In genomic region chr12:56127888-56128668, GRCh38 we compare ENCODE assay signal across 1 cellular context.
TF ChIP-seq lines count a peak whose summit lies in the region.

TSS of gene ESYT1 (plus strand) at chr12:56128267. CDS start at chr12:56128320, 53 bp downstream.

TF ChIP-seq in K562, 482 proteins besides CTCF, POLR2A, EP300 and RAD21 (continued from another document):
- TF ChIP-seq TRIM25 (IDR thresholded peaks at IDR 0.05; ENCODE audit: borderline replicate concordance) (no peak), HMG20A (CRISPR knock-in tag; conservative IDR thresholded peaks at IDR 0.05) (no peak), MAFG (tag; conservative IDR thresholded peaks at IDR 0.05) (no peak), RBM22 (IDR thresholded peaks at IDR 0.05; ENCODE audit: low read depth, low read length, poor library complexity, severe bottlenecking) (peak; percentile 95), ELF1 (tag; IDR thresholded peaks at IDR 0.05) (no peak), SMARCE1 (IDR thresholded peaks at IDR 0.05) (no peak), RAD51 (IDR thresholded peaks at IDR 0.05; ENCODE audit: borderline replicate concordance, low read depth) (peak; percentile 70), E2F6 (IDR thresholded peaks at IDR 0.05; ENCODE audit: borderline replicate concordance in 1 of 2, extremely low read depth in 1 of 2, insufficient read depth in 1 of 2, insufficient read length in 1 of 2, low read depth in 1 of 2, low read length in 1 of 2, poor library complexity in 1 of 2, severe bottlenecking in 1 of 2) (peak; percentile 77 to 95), ZNF133 (CRISPR knock-in tag; IDR thresholded peaks at IDR 0.05) (no peak), ZBTB17 (CRISPR knock-in tag; IDR thresholded peaks at IDR 0.05) (no peak), U2AF1 (optimal IDR thresholded peaks at IDR 0.05; ENCODE audit: low read depth, low read length) (no peak), CHCHD3 (CRISPR knock-in tag; IDR thresholded peaks at IDR 0.05) (no peak), PHF8 (IDR thresholded peaks at IDR 0.05; ENCODE audit: borderline replicate concordance, low read length) (peak; percentile 56; the same call in 1 of the 2 replicates), TAF7 (tag; IDR thresholded peaks at IDR 0.05) (peak; percentile 15; the same call in 1 of the 2 replicates), ZNF592 (IDR thresholded peaks at IDR 0.05) (no peak), ZBTB7A (IDR thresholded peaks at IDR 0.05; ENCODE audit: borderline replicate concordance, control insufficient read depth, low read depth, low read length) (peak; percentile 53; the same call in 1 of the 2 replicates), RHOXF2B (CRISPR knock-in tag; conservative IDR thresholded peaks at IDR 0.05) (no peak), ZNF184 (CRISPR knock-in tag; IDR thresholded peaks at IDR 0.05) (no peak)
